ENCODE assay signal across 11 cellular contexts in genomic region chr18:74524097-74524496, GRCh38. TPM values are rescaled to one million over a fixed set of nuclear protein-coding genes. Genes with fewer than 3 reads are reported as not detected.
DNase-seq lines count a peak whose midpoint lies in the region; ATAC-seq and TF ChIP-seq lines count a peak whose summit lies in the region.
"Had no signal": no experiment of that assay in that cellular context is flagged by ENCODE, and none has a peak within 500 bp of the region (broad histone marks: within the 10 kb centered on the region; RNA-seq: fewer than 3 reads in every experiment).

No MANE protein-coding gene starts in this region.

- POLR2A ChIA-PET in Caco-2 (lab: Charles Lee) = no interaction called here

- H3K27me3 ChIP-seq in Caco-2 (replicated peaks; ENCODE audit: control insufficient read depth, insufficient read depth, low read length) = no peaks in the 10 kb centered on the region

- H3K4me1 Mint-ChIP-seq in Caco-2 (ENCODE audit: low read depth, unreplicated experiment) = peaks cover 7% of the 10 kb centered on the region

- H3K4me1 ChIP-seq in Caco-2 = no peaks in the 10 kb centered on the region

- H3K36me3 ChIP-seq in Caco-2 (ENCODE audit: control insufficient read depth, insufficient read depth, low read length) = no peaks in the 10 kb centered on the region; the same call in 1 of the 2 replicates

- CTCF ChIA-PET in Caco-2 (lab: Charles Lee) = no interaction called here

- intact Hi-C loops in Caco-2 (cut with micrococcal nuclease; ENCODE audit: unreplicated experiment) = no loop called here

- in situ Hi-C loops in astrocyte of the spinal cord (cut with HindIII; ENCODE audit: low sequenced_read_pairs) = no loop called here

- TF ChIP-seq CTCF in astrocyte of the spinal cord (IDR thresholded peaks at IDR 0.05; ENCODE audit: low read depth, low read length) (no peak), Caco-2 (IDR thresholded peaks at IDR 0.05; ENCODE audit: insufficient read depth in 1 of 2, low read depth in 1 of 2, low read length in 1 of 2, severe bottlenecking in 1 of 2, unreplicated experiment in 1 of 2) (no peak)

- ATAC-seq in HG03280 (IDR thresholded peaks at IDR 0.05; ENCODE audit: unreplicated experiment) = no peak
- ATAC-seq in HG02610 (IDR thresholded peaks at IDR 0.05; ENCODE audit: unreplicated experiment) = no peak

- H3K36me3 Mint-ChIP-seq in Caco-2 (ENCODE audit: insufficient read depth, unreplicated experiment) = peaks cover 12% of the 10 kb centered on the region

- no peak overlapping the region for H3K4me3 ChIP-seq in astrocyte of the spinal cord (ENCODE audit: low read depth, low read length)
- no peak overlapping the region for H3K4me3 ChIP-seq in Caco-2 (ENCODE audit: low read depth, low read length)

- no peak overlapping the region for H3K4me3 Mint-ChIP-seq in Caco-2 (ENCODE audit: unreplicated experiment)
- H3K4me3 Mint-ChIP-seq: activated T-cell treated with anti-CD3 and anti-CD28 coated beads, Interleukin-2, amount 50 U/mL, for 24 hours had no signal

- H3K27ac Mint-ChIP-seq in Caco-2 (ENCODE audit: unreplicated experiment) = no peak overlapping the region
- H3K27ac Mint-ChIP-seq: activated T-cell treated with anti-CD3 and anti-CD28 coated beads, Interleukin-2, amount 50 U/mL, for 24 hours had no signal

- H3K9me3 ChIP-seq in Caco-2 = no peaks in the 10 kb centered on the region

- no peaks in the 10 kb centered on the region for H3K9me3 Mint-ChIP-seq in Caco-2 (ENCODE audit: unreplicated experiment)
- H3K9me3 Mint-ChIP-seq: activated T-cell treated with anti-CD3 and anti-CD28 coated beads, Interleukin-2, amount 50 U/mL, for 24 hours had no signal

- H3K27me3 Mint-ChIP-seq in Caco-2 (ENCODE audit: insufficient read depth, unreplicated experiment) = no peaks in the 10 kb centered on the region
- H3K27me3 Mint-ChIP-seq: activated T-cell treated with anti-CD3 and anti-CD28 coated beads, Interleukin-2, amount 50 U/mL, for 24 hours had no signal

- no TSS peak for BruUV-seq in Caco-2 (replicated peaks; lab: Mats Ljungman, UMichigan)

- DNase-seq in DMS53 (lab: John Stamatoyannopoulos, UW) (peak; percentile 78), NCI-H1417 treated with DMSO at 0.1 percent for 48 hours (lab: John Stamatoyannopoulos, UW) (peak; percentile 66), astrocyte of the spinal cord (ENCODE audit: low read depth, low spot score) (peak; percentile 36), myocyte (ENCODE audit: low read depth) (peak; percentile 19), Caco-2 (no peak), COLO829 (ENCODE audit: low spot score) (no peak)
- DNase-seq: activated T-cell treated with anti-CD3 and anti-CD28 coated beads, Interleukin-2, amount 50 U/mL, for 24 hours; cerebellar nuclear complex; T1000 had no signal

RNA-seq across cellular contexts. Expression of gene CNDP1, which starts 10.2 kb away (rescaled TPM):
- total RNA-seq in myocyte = not detected in 2 replicates
- polyA plus RNA-seq in myocyte (2012) = not detected
- total RNA-seq in Caco-2 (2022) = 0.48 TPM in 1 of 2 replicates, not detected in the other

RNA-seq across cellular contexts. Expression of gene CNDP2, which starts 27.9 kb away (rescaled TPM):
- total RNA-seq in myocyte (58.0 and 66.5 TPM in 2 replicates), Caco-2 (2022) (95.1 and 113 TPM in 2 replicates)
- polyA plus RNA-seq in myocyte (2012) = 64.7 TPM

Comparison
In these comparisons a context has a peak if more than half of its experiments do, and no peak if none do; other contexts are left out.
1. DNase-seq: peak in DMS53 (single experiment), NCI-H1417 treated with DMSO at 0.1 percent for 48 hours (single experiment), astrocyte of the spinal cord (single experiment) and myocyte (single experiment); none in Caco-2 (0 of 2) and COLO829 (single experiment).